Comparison of ENCODE assay signal across 8 cellular contexts in genomic region chr22:23858484-23858815, GRCh38. TPM values are rescaled to one million over a fixed set of nuclear protein-coding genes. Genes with fewer than 3 reads are reported as not detected.
DNase-seq lines count a peak whose midpoint lies in the region; ATAC-seq and TF ChIP-seq lines count a peak whose summit lies in the region.

No MANE protein-coding gene starts in this region.

- peak overlapping the region; percentile 73 for H3K9ac ChIP-seq in mucosa of stomach (ENCODE audit: low read length)

- peaks cover 5% of the 10 kb centered on the region for H3K36me3 ChIP-seq in right atrium auricular region
- H3K36me3 ChIP-seq in mucosa of stomach (ENCODE audit: control insufficient read depth, insufficient read depth, low read length), result no peaks in the 10 kb centered on the region
- H3K36me3 ChIP-seq in vagina, result no peaks in the 10 kb centered on the region

- no peak for TF ChIP-seq POLR2A in vagina (IDR thresholded peaks at IDR 0.05)

- H3K9me3 ChIP-seq in right atrium auricular region (no peaks in the 10 kb centered on the region), mucosa of stomach (ENCODE audit: control insufficient read depth, low read length) (no peaks in the 10 kb centered on the region), vagina (no peaks in the 10 kb centered on the region)

- DNase-seq in right atrium auricular region (ENCODE audit: low spot score) (no peak), left cardiac atrium (no peak), caudate nucleus (lab: John Stamatoyannopoulos, UW) (peak in 19 of 61 donors; percentile 40 to 89 (median 67)), vagina (ENCODE audit: extremely low spot score in 2 of 2) (no peak), NAMALWA (ENCODE audit: low spot score) (no peak)
- DNase-seq in stimulated activated CD4-positive, alpha-beta T cell treated with anti-CD3 and anti-CD28 coated beads, Interleukin-4, amount 100 ng/mL, for 24 hours, result no peak

- H3K27me3 ChIP-seq in right atrium auricular region (no peaks in the 10 kb centered on the region), mucosa of stomach (ENCODE audit: control insufficient read depth, insufficient read depth, low read length) (no peaks in the 10 kb centered on the region), vagina (no peaks in the 10 kb centered on the region)

- H3K4me1 ChIP-seq in right atrium auricular region, result peaks cover 0 to 20% of the 10 kb centered on the region in 2 donors
- H3K4me1 ChIP-seq in mucosa of stomach (ENCODE audit: control insufficient read depth, insufficient read depth, low read length), result no peaks in the 10 kb centered on the region
- peaks cover 22% of the 10 kb centered on the region for H3K4me1 ChIP-seq in vagina

- peak overlapping the region; percentile 92 to 96 for H3K27ac ChIP-seq in right atrium auricular region
- H3K27ac ChIP-seq in caudate nucleus (ENCODE audit: low read depth, low read length), result peak overlapping the region; percentile 97
- H3K27ac ChIP-seq in vagina, result peak overlapping the region; percentile 95

- no peak for TF ChIP-seq CTCF in right atrium auricular region (IDR thresholded peaks at IDR 0.05)
- no peak for TF ChIP-seq CTCF in vagina (IDR thresholded peaks at IDR 0.05)

- intact Hi-C loops in left cardiac atrium (cut with DNase I), result no loop called here
- intact Hi-C loops in vagina (cut with DNase I), result no loop called here

- H3K4me3 ChIP-seq in right atrium auricular region (peak overlapping the region; percentile 46 to 68), mucosa of stomach (ENCODE audit: low read length) (no peak overlapping the region), vagina (peak overlapping the region; percentile 73 to 77)

- ATAC-seq in left cardiac atrium (no peak), HG03025 (IDR thresholded peaks at IDR 0.05; ENCODE audit: low FRiP score, unreplicated experiment) (no peak)

RNA-seq across cellular contexts. Expression of gene SLC2A11, which starts 0.8 kb away (rescaled TPM):
- total RNA-seq in right atrium auricular region (10 to 100 TPM; 10.6 to 15.5 TPM), left cardiac atrium (10 to 100 TPM; 15.0 TPM), vagina (4.9 TPM)

RNA-seq across cellular contexts. Expression of gene DERL3, which starts 19.6 kb away (rescaled TPM):
- total RNA-seq in right atrium auricular region (10 to 100 TPM in 1 of 2 donors, 1 to 10 TPM in 1; 4.0 to 10.6 TPM), left cardiac atrium (1 to 10 TPM; 5.8 to 6.5 TPM), vagina (0.25 TPM)

RNA-seq across cellular contexts. Expression of gene MIF, which starts 35.7 kb away (rescaled TPM):
- total RNA-seq in right atrium auricular region (100 to 1,000 TPM; 176 to 273 TPM), left cardiac atrium (100 to 1,000 TPM; 292 to 347 TPM), vagina (638 TPM)
